Comparison of ENCODE assay signal across 32 cellular contexts in genomic region chr10:29850371-29850770, GRCh38.
DNase-seq lines count a peak whose midpoint lies in the region; ATAC-seq and TF ChIP-seq lines count a peak whose summit lies in the region.
"Had no signal": no experiment of that assay in that cellular context is flagged by ENCODE, and none has a peak within 500 bp of the region (broad histone marks: within the 10 kb centered on the region; RNA-seq: fewer than 3 reads in every experiment).

No MANE protein-coding gene starts in this region.

- H3K4me1 Mint-ChIP-seq in osteocyte (ENCODE audit: unreplicated experiment) (peaks cover 31% of the 10 kb centered on the region), T-helper 17 cell (peaks cover 2% of the 10 kb centered on the region)

- H3K36me3 ChIP-seq in SJSA1 (no peaks in the 10 kb centered on the region), esophagus squamous epithelium (no peaks in the 10 kb centered on the region)
- H3K36me3 ChIP-seq: adrenal gland, HAP-1, spleen had no signal

- H3K4me3 Mint-ChIP-seq in osteocyte (ENCODE audit: unreplicated experiment) (no peak overlapping the region), T-helper 17 cell (no peak overlapping the region)
- H3K4me3 Mint-ChIP-seq: activated CD8-positive, alpha-beta T cell treated with anti-CD3 and anti-CD28 coated beads for 36 hours; activated naive CD4-positive, alpha-beta T cell treated with anti-CD3 and anti-CD28 coated beads for 36 hours; brain; immature natural killer cell; neural crest cell had no signal

- H3K4me3 ChIP-seq in SJSA1 = no peak overlapping the region
- H3K4me3 ChIP-seq in esophagus squamous epithelium = no peak overlapping the region
- H3K4me3 ChIP-seq: HAP-1, spleen had no signal

- peaks cover 18% of the 10 kb centered on the region for H3K4me1 ChIP-seq in SJSA1 (replicated peaks)
- H3K4me1 ChIP-seq in esophagus squamous epithelium = peaks cover 0 to 64% (median 37%) of the 10 kb centered on the region in 3 donors
- H3K4me1 ChIP-seq: adrenal gland, HAP-1, parathyroid adenoma had no signal

- H3K27me3 Mint-ChIP-seq in osteocyte (ENCODE audit: unreplicated experiment) (no peaks in the 10 kb centered on the region), T-helper 17 cell (peaks cover 26% of the 10 kb centered on the region)
- H3K27me3 Mint-ChIP-seq: brain had no signal

- peak overlapping the region; percentile 66; the same call in 1 of the 2 replicates for H3K27ac ChIP-seq in SJSA1
- peak overlapping the region; percentile 18 to 86 (median 77) for H3K27ac ChIP-seq in esophagus squamous epithelium
- H3K27ac ChIP-seq: C4-2B, HL-60, parathyroid adenoma, RWPE1 had no signal

- ATAC-seq in T-helper 17 cell = no peak
- ATAC-seq: activated CD8-positive, alpha-beta T cell treated with anti-CD3 and anti-CD28 coated beads for 36 hours; left colon had no signal

- intact Hi-C loops in esophagus squamous epithelium (cut with DNase I) = loop anchor here (10.0 kb wide), 1 partner anchor 94 kb away; no protein-coding TSS in a partner anchor

- H3K9me3 ChIP-seq in SJSA1 (replicated peaks) (no peaks in the 10 kb centered on the region), esophagus squamous epithelium (peaks cover 0 to under 1% (median 0%) of the 10 kb centered on the region in 3 donors), T-helper 17 cell (ENCODE audit: control insufficient read depth, low read length, poor library complexity, severe bottlenecking) (no peaks in the 10 kb centered on the region)
- H3K9me3 ChIP-seq: adrenal gland, HAP-1 had no signal

- TF ChIP-seq CTCF in esophagus squamous epithelium (IDR thresholded peaks at IDR 0.05) = no peak
- TF ChIP-seq CTCF in osteocyte (IDR thresholded peaks at IDR 0.05) = no peak

- H3K27me3 ChIP-seq in SJSA1 (replicated peaks) (no peaks in the 10 kb centered on the region), esophagus squamous epithelium (no peaks in the 10 kb centered on the region)
- H3K27me3 ChIP-seq: adrenal gland, spleen had no signal

- H3K36me3 Mint-ChIP-seq in osteocyte (ENCODE audit: unreplicated experiment) = no peaks in the 10 kb centered on the region
- H3K36me3 Mint-ChIP-seq in T-helper 17 cell (ENCODE audit: low read depth) = no peaks in the 10 kb centered on the region
- H3K36me3 Mint-ChIP-seq: brain, immature natural killer cell had no signal

- 27 to 64% methylated on average over 2 to 3 of the region's 3 CpGs for WGBS in esophagus squamous epithelium, 2 donors

- DNase-seq in SJSA1 (ENCODE audit: low read depth in 1 of 2, low spot score in 2 of 2) = no peak
- no peak for DNase-seq in esophagus squamous epithelium (lab: John Stamatoyannopoulos, UW)
- DNase-seq in osteocyte (ENCODE audit: extremely low spot score, unreplicated experiment) = no peak
- no peak for DNase-seq in hypothalamus (lab: John Stamatoyannopoulos, UW)
- no peak for DNase-seq in NCI-H1930 (lab: John Stamatoyannopoulos, UW)
- no peak for DNase-seq in T-helper 17 cell
- no peak for DNase-seq in foreskin melanocyte
- DNase-seq: activated CD4-positive, alpha-beta T cell treated with anti-CD3 and anti-CD28 coated beads for 1 hour; activated CD8-positive, alpha-beta T cell treated with anti-CD3 and anti-CD28 coated beads for 36 hours; activated naive CD4-positive, alpha-beta T cell treated with anti-CD3 and anti-CD28 coated beads for 36 hours; adrenal gland; Caco-2; DMS79; dorsolateral prefrontal cortex; immature natural killer cell; Karpas-422; left colon; mammary epithelial cell; NCI-H146; NCI-H510A; right cardiac atrium; spleen; stimulated activated CD8-positive, alpha-beta memory T cell treated with anti-CD3 and anti-CD28 coated beads, Interleukin-4, amount 100 ng/mL, for 48 hours; T-helper 2 cell; trophoblast cell had no signal

- no peak for TF ChIP-seq POLR2A in esophagus squamous epithelium (IDR thresholded peaks at IDR 0.05)

- no peaks in the 10 kb centered on the region for H3K9me3 Mint-ChIP-seq in osteocyte (ENCODE audit: unreplicated experiment)
- H3K9me3 Mint-ChIP-seq: activated CD8-positive, alpha-beta T cell treated with anti-CD3 and anti-CD28 coated beads for 36 hours; immature natural killer cell; neural crest cell had no signal

- peak overlapping the region; percentile 90 for H3K27ac Mint-ChIP-seq in osteocyte (ENCODE audit: unreplicated experiment)
- no peak overlapping the region for H3K27ac Mint-ChIP-seq in T-helper 17 cell
- H3K27ac Mint-ChIP-seq: activated CD8-positive, alpha-beta T cell treated with anti-CD3 and anti-CD28 coated beads for 36 hours; activated naive CD4-positive, alpha-beta T cell treated with anti-CD3 and anti-CD28 coated beads for 36 hours; immature natural killer cell had no signal
